ENCODE assay signal across 3 cellular contexts in the genomic region with DNA sequence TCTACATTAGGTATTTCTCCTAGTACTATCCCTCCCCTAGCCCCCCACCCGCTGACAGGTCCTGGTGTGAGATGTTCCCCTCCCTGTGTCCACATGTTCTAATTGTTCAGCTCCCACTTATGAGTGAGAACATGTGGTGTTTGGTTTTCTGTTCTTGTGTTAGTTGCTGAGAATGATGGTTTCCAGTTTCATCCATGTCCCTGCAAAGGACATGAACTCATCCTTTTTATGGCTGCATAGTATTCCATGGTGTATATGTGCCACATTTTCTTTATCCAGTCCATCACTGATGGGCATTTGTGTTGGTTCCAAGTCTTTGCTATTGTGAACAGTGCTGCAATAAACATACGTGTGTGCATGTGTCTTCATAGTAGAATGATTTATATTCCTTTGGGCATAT. TPM values are rescaled to one million over a fixed set of nuclear protein-coding genes. Genes with fewer than 3 reads are reported as not detected.
"Had no signal": no experiment of that assay in that cellular context is flagged by ENCODE, and none has a peak within 500 bp of the region (broad histone marks: within the 10 kb centered on the region; RNA-seq: fewer than 3 reads in every experiment).

No MANE protein-coding gene starts in this region.

RNA-seq across cellular contexts. Expression of gene S100B, which starts 26.0 kb away (rescaled TPM):
- total RNA-seq: HepG2, HFFc6, HT1080 had no signal
- polyA plus RNA-seq: HepG2 had no signal
